ENCODE assay signal across 8 cellular contexts in genomic region chr2:60581461-60582282, GRCh38. TPM values are rescaled to one million over a fixed set of nuclear protein-coding genes. Genes with fewer than 3 reads are reported as not detected.
DNase-seq lines count a peak whose midpoint lies in the region; ATAC-seq and TF ChIP-seq lines count a peak whose summit lies in the region.

No MANE protein-coding gene starts in this region.

- peak overlapping the region; percentile 79 for H3K4me2 ChIP-seq in osteoblast (ENCODE audit: insufficient read depth, low read length)

- H3K9me3 ChIP-seq in osteoblast (ENCODE audit: low read depth, low read length) (no peaks in the 10 kb centered on the region), thyroid gland (no peaks in the 10 kb centered on the region)

- H3K36me3 ChIP-seq in osteoblast (ENCODE audit: insufficient read depth, low read length) (no peaks in the 10 kb centered on the region), thyroid gland (no peaks in the 10 kb centered on the region)

- peak; percentile 98 for ATAC-seq in GM19467 (IDR thresholded peaks at IDR 0.05; ENCODE audit: unreplicated experiment)

- 9 to 10% methylated on average over 20 to 21 of the region's 59 CpGs for WGBS in thyroid gland, 2 donors

- peak; percentile 75 for TF ChIP-seq CTCF in HL-60 (IDR thresholded peaks at IDR 0.05; ENCODE audit: insufficient read depth, low read length)
- peak; percentile 73 for TF ChIP-seq CTCF in osteoblast (IDR thresholded peaks at IDR 0.05; ENCODE audit: extremely low read depth, low read depth, low read length)
- TF ChIP-seq CTCF in thyroid gland (IDR thresholded peaks at IDR 0.05): peak; percentile 45 to 99 (median 92)

- H3K27me3 ChIP-seq in HL-60 (ENCODE audit: insufficient read depth, poor library complexity, severe bottlenecking) (no peaks in the 10 kb centered on the region), osteoblast (ENCODE audit: insufficient read depth, low read length) (peaks cover 11% of the 10 kb centered on the region), thyroid gland (no peaks in the 10 kb centered on the region)

- no peaks in the 10 kb centered on the region for H3K79me2 ChIP-seq in osteoblast (ENCODE audit: insufficient read depth, low read length)

- intact Hi-C loops in thyroid gland (cut with DNase I): no loop called here

- H3K27ac ChIP-seq in HL-60 (replicated peaks) (no peak overlapping the region), osteoblast (ENCODE audit: low read depth, low read length) (no peak overlapping the region), thyroid gland (no peak overlapping the region)

- H4K20me1 ChIP-seq in osteoblast (ENCODE audit: insufficient read depth, low read length): no peaks in the 10 kb centered on the region

- no peak for TF ChIP-seq POLR2A in thyroid gland (IDR thresholded peaks at IDR 0.05)

- DNase-seq in D341Med (ENCODE audit: low spot score) (peak; percentile 96), HL-60 (ENCODE audit: low read depth in 1 of 2, low spot score in 1 of 2) (peak; percentile 32 to 65), RKO (ENCODE audit: low spot score) (peak; percentile 55), glomerular visceral epithelial cell (ENCODE audit: extremely low spot score) (peak; percentile 44), osteoblast (ENCODE audit: insufficient read length, low spot score, missing footprints) (peak; percentile 97), thyroid gland (peak; percentile 67 to 69)
- DNase-seq in activated gamma-delta T cell treated with anti-CD3 and anti-CD28 coated beads, Interleukin-2, amount 50 U/mL, for 16 hours (ENCODE audit: low read depth): peak; percentile 34

- H2AFZ ChIP-seq in osteoblast (ENCODE audit: low read length): peak overlapping the region; percentile 48

- H3K4me1 ChIP-seq in osteoblast (ENCODE audit: insufficient read depth, low read length) (peaks cover 4% of the 10 kb centered on the region), thyroid gland (no peaks in the 10 kb centered on the region)

- H3K4me3 ChIP-seq in HL-60 (replicated peaks; ENCODE audit: insufficient read depth, low read length) (peak overlapping the region; percentile 45), osteoblast (ENCODE audit: insufficient read depth, low read length) (peak overlapping the region; percentile 61), thyroid gland (replicated peaks in 1 of 3) (peak overlapping the region in 1 of 3 donors; percentile 29)

RNA-seq across cellular contexts. Expression of gene BCL11A, which starts 28.2 kb away (rescaled TPM):
- total RNA-seq in osteoblast: 0.29 and 1.4 TPM in 2 replicates
- 10 to 100 TPM in 1 of 4 donors, 1 to 10 TPM in 3; 4.6 to 12.8 (median 9.0) TPM for total RNA-seq in thyroid gland

Comparison
In these comparisons a context has a peak if more than half of its experiments do, and no peak if none do; other contexts are left out.
1. DNase-seq: peak in every context shown above with its lines; median percentile 97 in osteoblast; 96 in D341Med; 68 in thyroid gland; 55 in RKO; 48 in HL-60; 44 in glomerular visceral epithelial cell; 34 in activated gamma-delta T cell treated with anti-CD3 and anti-CD28 coated beads, Interleukin-2, amount 50 U/mL, for 16 hours.